Comparison of ENCODE assay signal across 24 cellular contexts in genomic region chr20:18692453-18692852, GRCh38.
DNase-seq lines count a peak whose midpoint lies in the region; ATAC-seq and TF ChIP-seq lines count a peak whose summit lies in the region.
"Had no signal": no experiment of that assay in that cellular context is flagged by ENCODE, and none has a peak within 500 bp of the region (broad histone marks: within the 10 kb centered on the region; RNA-seq: fewer than 3 reads in every experiment).

No MANE protein-coding gene starts in this region.

- H3K4me1 Mint-ChIP-seq in naive thymus-derived CD4-positive, alpha-beta T cell = peaks cover 0 to 5% (median 0%) of the 10 kb centered on the region in 7 donors
- H3K4me1 Mint-ChIP-seq: naive B cell had no signal

- intact Hi-C loops in naive thymus-derived CD4-positive, alpha-beta T cell (cut with micrococcal nuclease) = no loop called here

- peak; percentile 7 for DNase-seq in AG10803 (ENCODE audit: low read depth)
- DNase-seq in DMS 273 treated with DMSO at 0.1 percent for 48 hours (lab: John Stamatoyannopoulos, UW) = peak; percentile 10
- DNase-seq in NCI-H446 treated with DMSO at 0.1 percent for 48 hours (lab: John Stamatoyannopoulos, UW) = peak; percentile 92
- peak; percentile 51 for DNase-seq in fibroblast of gingiva (ENCODE audit: low read depth)
- no peak for DNase-seq in occipital lobe (lab: John Stamatoyannopoulos, UW)
- no peak for DNase-seq in coronary artery (ENCODE audit: low spot score)
- no peak for DNase-seq in naive thymus-derived CD4-positive, alpha-beta T cell
- DNase-seq: activated CD4-positive, alpha-beta T cell treated with anti-CD3 and anti-CD28 coated beads, Interleukin-2, amount 50 U/mL, for 48 hours; activated naive CD4-positive, alpha-beta T cell treated with anti-CD3 and anti-CD28 coated beads for 36 hours; CD4-positive, CD25-positive, alpha-beta regulatory T cell; left lung; naive B cell; NCI-H1048; NCI-H1694 treated with DMSO at 0.1 percent for 48 hours; NCI-H510A; SJCRH30; stimulated activated naive CD4-positive, alpha-beta T cell treated with Interleukin-2 at 50 U/mL for 16 hours; T-cell; testis; uterus had no signal

- CTCF ChIA-PET in naive thymus-derived CD4-positive, alpha-beta T cell (lab: Charles Lee) = no interaction called here

- H3K4me3 ChIP-seq in AG10803 (ENCODE audit: low read length) = no peak overlapping the region
- H3K4me3 ChIP-seq in coronary artery = no peak overlapping the region
- H3K4me3 ChIP-seq in naive thymus-derived CD4-positive, alpha-beta T cell (ENCODE audit: low read length) = no peak overlapping the region
- H3K4me3 ChIP-seq: adrenal gland, esophagus muscularis mucosa, left lung, SJCRH30, testis, uterus had no signal

- no peaks in the 10 kb centered on the region for H3K4me1 ChIP-seq in naive thymus-derived CD4-positive, alpha-beta T cell (ENCODE audit: control insufficient read depth in 2 of 2, insufficient read depth in 2 of 2, low read length in 2 of 2)
- H3K4me1 ChIP-seq: adrenal gland, left lung, SJCRH30, testis, uterus had no signal

- POLR2A ChIA-PET in naive thymus-derived CD4-positive, alpha-beta T cell (lab: Charles Lee) = no interaction called here

- TF ChIP-seq CTCF in AG10803 (conservative IDR thresholded peaks at IDR 0.05; ENCODE audit: low read length) (no peak), coronary artery (IDR thresholded peaks at IDR 0.05) (no peak)

- H3K4me3 Mint-ChIP-seq in naive thymus-derived CD4-positive, alpha-beta T cell = no peak overlapping the region
- H3K4me3 Mint-ChIP-seq: activated naive CD4-positive, alpha-beta T cell treated with anti-CD3 and anti-CD28 coated beads for 36 hours; activated T-helper 1 cell treated with anti-CD3 and anti-CD28 coated beads, Interleukin-12 subunit alpha, Interleukin-12 subunit beta, Interleukin-2, Interleukin-4 antibody, amounts not matched to agents 30 ng/mL and 10 ng/mL and 1 ng/mL, durations not matched to agents 14 hours and 24 hours and 36 hours; CD4-positive, CD25-positive, alpha-beta regulatory T cell; naive B cell; T-cell had no signal

- ATAC-seq in HG02970 (IDR thresholded peaks at IDR 0.05; ENCODE audit: low FRiP score, unreplicated experiment) = no peak
- ATAC-seq in naive thymus-derived CD4-positive, alpha-beta T cell = no peak
- ATAC-seq: left lung, T-cell had no signal

- no peak overlapping the region for H3K27ac ChIP-seq in coronary artery
- no peak overlapping the region for H3K27ac ChIP-seq in naive thymus-derived CD4-positive, alpha-beta T cell (ENCODE audit: low read depth, low read length)
- H3K27ac ChIP-seq: adrenal gland, esophagus muscularis mucosa, left lung, SJCRH30, testis, uterus had no signal

- H3K36me3 ChIP-seq in naive thymus-derived CD4-positive, alpha-beta T cell (ENCODE audit: control insufficient read depth in 2 of 3, insufficient read depth in 3 of 3, low read length in 3 of 3) = no peaks in the 10 kb centered on the region
- H3K36me3 ChIP-seq: adrenal gland, left lung, SJCRH30, uterus had no signal

- H3K27me3 ChIP-seq in naive thymus-derived CD4-positive, alpha-beta T cell (ENCODE audit: control insufficient read depth in 2 of 2, insufficient read depth in 2 of 2, low read length in 2 of 2) = no peaks in the 10 kb centered on the region
- H3K27me3 ChIP-seq: adrenal gland, esophagus muscularis mucosa, left lung, SJCRH30, testis, uterus had no signal

- no peaks in the 10 kb centered on the region for H3K27me3 Mint-ChIP-seq in naive thymus-derived CD4-positive, alpha-beta T cell
- H3K27me3 Mint-ChIP-seq: CD4-positive, CD25-positive, alpha-beta regulatory T cell; naive B cell; T-cell had no signal

- H3K9me3 ChIP-seq in naive thymus-derived CD4-positive, alpha-beta T cell (ENCODE audit: control insufficient read depth in 2 of 3, low read length in 3 of 3) = no peaks in the 10 kb centered on the region
- H3K9me3 ChIP-seq: adrenal gland, esophagus muscularis mucosa, left lung, SJCRH30, testis, uterus had no signal

- H3K36me3 Mint-ChIP-seq in naive thymus-derived CD4-positive, alpha-beta T cell = peaks cover 0 to 33% (median 19%) of the 10 kb centered on the region in 5 donors
- H3K36me3 Mint-ChIP-seq: naive B cell had no signal

- H3K27ac Mint-ChIP-seq in naive thymus-derived CD4-positive, alpha-beta T cell = no peak overlapping the region
- H3K27ac Mint-ChIP-seq: activated naive CD4-positive, alpha-beta T cell treated with anti-CD3 and anti-CD28 coated beads for 36 hours; activated T-helper 1 cell treated with anti-CD3 and anti-CD28 coated beads, Interleukin-12 subunit alpha, Interleukin-12 subunit beta, Interleukin-2, Interleukin-4 antibody, amounts not matched to agents 30 ng/mL and 10 ng/mL and 1 ng/mL, durations not matched to agents 14 hours and 24 hours and 36 hours; T-cell had no signal

- peaks cover 0 to 1% (median 0%) of the 10 kb centered on the region in 11 donors for H3K9me3 Mint-ChIP-seq in naive thymus-derived CD4-positive, alpha-beta T cell
- H3K9me3 Mint-ChIP-seq: activated naive CD4-positive, alpha-beta T cell treated with anti-CD3 and anti-CD28 coated beads for 36 hours; activated T-helper 1 cell treated with anti-CD3 and anti-CD28 coated beads, Interleukin-12 subunit alpha, Interleukin-12 subunit beta, Interleukin-2, Interleukin-4 antibody, amounts not matched to agents 30 ng/mL and 10 ng/mL and 1 ng/mL, durations not matched to agents 14 hours and 24 hours and 36 hours; T-cell had no signal

Comparison
In these comparisons a context has a peak if more than half of its experiments do, and no peak if none do; other contexts are left out.
1. DNase-seq: peak in AG10803 (single experiment), DMS 273 treated with DMSO at 0.1 percent for 48 hours (single experiment), NCI-H446 treated with DMSO at 0.1 percent for 48 hours (single experiment) and fibroblast of gingiva (single experiment); none in occipital lobe (single experiment), coronary artery (single experiment) and naive thymus-derived CD4-positive, alpha-beta T cell (0 of 9).